8 cellular contexts compared by ENCODE assay signal in the genomic region with DNA sequence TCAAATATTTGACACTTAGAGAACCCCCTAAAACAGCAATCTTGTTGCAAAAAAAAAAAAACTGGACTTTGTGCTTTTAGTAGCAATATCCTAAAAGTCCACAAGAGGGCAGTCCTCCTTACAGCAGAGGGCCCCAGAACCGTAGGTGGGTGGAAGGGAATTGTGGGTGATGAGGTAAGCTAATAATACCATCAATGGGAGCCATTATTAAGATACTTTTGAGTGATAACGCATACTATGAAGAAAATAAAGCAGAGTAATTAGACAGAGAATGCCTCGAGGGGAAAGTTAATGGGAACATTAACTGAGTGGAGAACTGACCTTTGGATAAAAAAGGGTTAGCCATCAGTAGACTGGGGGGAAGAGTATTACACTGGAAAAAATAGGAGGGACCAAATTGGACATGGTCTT.
A peak's percentile ranks its signal among the peaks of the same experiment; 100 is the strongest.
DNase-seq lines count a peak whose midpoint lies in the region; ATAC-seq and TF ChIP-seq lines count a peak whose summit lies in the region.

No MANE protein-coding gene starts in this region.

- peak; percentile 66 for ATAC-seq in aorta (ENCODE audit: low FRiP score)

- H3K27ac ChIP-seq in aorta (ENCODE audit: low read depth in 1 of 2, low read length in 2 of 2), result no peak overlapping the region

- no peaks in the 10 kb centered on the region for H3K9me3 ChIP-seq in aorta (ENCODE audit: control insufficient read depth, low read length)

- TF ChIP-seq CTCF in LNCaP clone FGC (IDR thresholded peaks at IDR 0.05; ENCODE audit: control insufficient read depth, extremely low read depth, insufficient read depth), result peak; percentile 60
- peak; percentile 75 for TF ChIP-seq CTCF in astrocyte of the cerebellum (IDR thresholded peaks at IDR 0.05; ENCODE audit: low read depth, low read length, missing control alignments)

- no peaks in the 10 kb centered on the region for H3K27me3 ChIP-seq in aorta (ENCODE audit: control insufficient read depth in 1 of 2, insufficient read depth in 2 of 2, low read length in 1 of 2)

- peak; percentile 9 for DNase-seq in activated CD4-positive, alpha-beta T cell treated with anti-CD3 and anti-CD28 coated beads for 48 hours
- DNase-seq in activated CD4-positive, alpha-beta T cell treated with anti-CD3 and anti-CD28 coated beads, Interleukin-2, amount 50 U/mL, for 48 hours, result no peak
- DNase-seq in H4 (ENCODE audit: low spot score), result peak; percentile 38
- no peak for DNase-seq in LNCaP clone FGC (ENCODE audit: low read depth)
- peak; percentile 33 for DNase-seq in astrocyte of the cerebellum (ENCODE audit: low read depth)
- peak; percentile 27 for DNase-seq in kidney glomerular epithelial cell (lab: John Stamatoyannopoulos, UW)
- DNase-seq in aorta, result no peak
- no peak for DNase-seq in stimulated activated naive CD4-positive, alpha-beta T cell (lab: John Stamatoyannopoulos, UW)

- 60 to 62% methylated on average over 3 of the region's 3 CpGs for WGBS in aorta, 2 donors

- H3K4me3 ChIP-seq in LNCaP clone FGC (ENCODE audit: low read depth, low read length), result no peak overlapping the region
- H3K4me3 ChIP-seq in astrocyte of the cerebellum (ENCODE audit: low read depth, low read length), result no peak overlapping the region
- no peak overlapping the region for H3K4me3 ChIP-seq in aorta (ENCODE audit: low read length in 2 of 2)

- in situ Hi-C loops in astrocyte of the cerebellum (cut with HindIII; ENCODE audit: low sequenced_read_pairs), result loop anchor here (5.0 to 10.0 kb wide), 2 partner anchors 33 to 420 kb away; no protein-coding TSS in a partner anchor

- intact Hi-C loops in aorta (cut with DNase I), result loop anchor here (5.0 kb wide), 2 partner anchors 228 to 233 kb away; a partner anchor contains a TSS

- peaks cover 1 to 3% of the 10 kb centered on the region in 2 donors for H3K4me1 ChIP-seq in aorta (ENCODE audit: control insufficient read depth in 1 of 2, insufficient read depth in 2 of 2, low read length in 2 of 2)

- H3K36me3 ChIP-seq in aorta (ENCODE audit: control insufficient read depth in 1 of 2, insufficient read depth in 2 of 2, low read length in 1 of 2), result no peaks in the 10 kb centered on the region

Comparison
In these comparisons a context has a peak if more than half of its experiments do, and no peak if none do; other contexts are left out.
1. DNase-seq: peak in activated CD4-positive, alpha-beta T cell treated with anti-CD3 and anti-CD28 coated beads for 48 hours (single experiment), H4 (single experiment), astrocyte of the cerebellum (single experiment) and kidney glomerular epithelial cell (single experiment); none in activated CD4-positive, alpha-beta T cell treated with anti-CD3 and anti-CD28 coated beads, Interleukin-2, amount 50 U/mL, for 48 hours (0 of 2), LNCaP clone FGC (single experiment), aorta (0 of 2) and stimulated activated naive CD4-positive, alpha-beta T cell (0 of 6).